ENCODE assay signal across 27 cellular contexts in genomic region chr9:121654497-121655140, GRCh38. TPM values are rescaled to one million over a fixed set of nuclear protein-coding genes. Genes with fewer than 3 reads are reported as not detected.
DNase-seq lines count a peak whose midpoint lies in the region; ATAC-seq and TF ChIP-seq lines count a peak whose summit lies in the region.
"Had no signal": no experiment of that assay in that cellular context is flagged by ENCODE, and none has a peak within 500 bp of the region (broad histone marks: within the 10 kb centered on the region; RNA-seq: fewer than 3 reads in every experiment).

No MANE protein-coding gene starts in this region.

- H3K27ac ChIP-seq in right atrium auricular region = peak overlapping the region; percentile 54 to 74
- H3K27ac ChIP-seq: ascending aorta, GM23248, parathyroid adenoma, right lobe of liver had no signal

- H3K9me3 ChIP-seq in right atrium auricular region = no peaks in the 10 kb centered on the region
- H3K9me3 ChIP-seq: ascending aorta, right lobe of liver, SK-N-SH, transverse colon had no signal

- TF ChIP-seq CTCF in right atrium auricular region (IDR thresholded peaks at IDR 0.05) = no peak

- peaks cover 0 to 93% of the 10 kb centered on the region in 2 donors for H3K4me1 ChIP-seq in right atrium auricular region
- H3K4me1 ChIP-seq: parathyroid adenoma had no signal

- no peak for ATAC-seq in left ventricle myocardium superior
- peak; percentile 15 for ATAC-seq in left colon
- ATAC-seq in HG03442 (IDR thresholded peaks at IDR 0.05; ENCODE audit: unreplicated experiment) = no peak
- ATAC-seq in sciatic nerve = no peak
- ATAC-seq: activated T-cell treated with anti-CD3 and anti-CD28 coated beads, Interleukin-2, amount 50 U/mL, for 4 hours; esophagus mucosa had no signal

- no peaks in the 10 kb centered on the region for H3K36me3 ChIP-seq in right atrium auricular region
- H3K36me3 ChIP-seq: ascending aorta, right lobe of liver, transverse colon had no signal

- intact Hi-C loops in left ventricle myocardium superior (cut with micrococcal nuclease) (no loop called here), left colon (cut with DNase I, micrococcal nuclease) (no loop called here), sciatic nerve (cut with DNase I) (loop anchor here (5.0 kb wide), 1 partner anchor 492 kb away; no protein-coding TSS in a partner anchor)

- no peaks in the 10 kb centered on the region for H3K27me3 ChIP-seq in right atrium auricular region
- H3K27me3 ChIP-seq: ascending aorta, right lobe of liver had no signal

- H3K4me3 ChIP-seq in right atrium auricular region = no peak overlapping the region
- H3K4me3 ChIP-seq: ascending aorta, GM23248, right lobe of liver, transverse colon had no signal

- DNase-seq in right atrium auricular region (ENCODE audit: low spot score) = no peak
- no peak for DNase-seq in left ventricle myocardium superior
- no peak for DNase-seq in left colon
- DNase-seq in retina = peak; percentile 1
- no peak for DNase-seq in HCEC 1CT
- no peak for DNase-seq in OCI-M1 (lab: John Stamatoyannopoulos, UW)
- DNase-seq in sciatic nerve (ENCODE audit: low spot score) = no peak
- DNase-seq: activated CD4-positive, CD25-positive, alpha-beta regulatory T cell; activated T-cell treated with anti-CD3 and anti-CD28 coated beads, Interleukin-2, amount 50 U/mL, for 4 hours; CD4-positive, alpha-beta T cell; dermis blood vessel endothelial cell; endodermal cell; foreskin fibroblast; GM23248; head of caudate nucleus; kidney glomerular epithelial cell; mammary epithelial cell; NCI-H1048; nephron progenitor cell; right lobe of liver; SK-N-SH; stimulated activated CD4-positive, alpha-beta T cell treated with anti-CD3 and anti-CD28 coated beads, Interleukin-4, amount 100 ng/mL, for 24 hours; transverse colon had no signal

RNA-seq across cellular contexts. Expression of gene DAB2IP, which starts 3.2 kb away (rescaled TPM):
- total RNA-seq in right atrium auricular region (10 to 100 TPM; 38.0 to 47.0 TPM), left ventricle myocardium superior (54.8 TPM), left colon (100 to 1,000 TPM; 127 to 128 TPM), sciatic nerve (70.7 TPM)
